27 cellular contexts compared by ENCODE assay signal in genomic region chr10:71528371-71529202, GRCh38.
DNase-seq lines count a peak whose midpoint lies in the region; ATAC-seq, FAIRE-seq and TF ChIP-seq lines count a peak whose summit lies in the region.
"Had no signal": no experiment of that assay in that cellular context is flagged by ENCODE, and none has a peak within 500 bp of the region (broad histone marks: within the 10 kb centered on the region; RNA-seq: fewer than 3 reads in every experiment).

No MANE protein-coding gene starts in this region.

- H3K4me3 ChIP-seq in right cardiac atrium (ENCODE audit: low read length) = no peak overlapping the region
- H3K4me3 ChIP-seq in left ventricle myocardium inferior = no peak overlapping the region
- H3K4me3 ChIP-seq: PC-9, psoas muscle, transverse colon had no signal

- H3K4me1 ChIP-seq in right cardiac atrium (ENCODE audit: control insufficient read depth, insufficient read depth, low read length) = no peaks in the 10 kb centered on the region
- H3K4me1 ChIP-seq in left ventricle myocardium inferior = peaks cover 11% of the 10 kb centered on the region
- H3K4me1 ChIP-seq: psoas muscle had no signal

- peaks cover 14% of the 10 kb centered on the region for H3K27me3 Mint-ChIP-seq in stimulated activated naive CD8-positive, alpha-beta T cell treated with anti-CD3 and anti-CD28 coated beads, Interleukin-15, amount 100 ng/mL, for 72 hours
- peaks cover 4% of the 10 kb centered on the region for H3K27me3 Mint-ChIP-seq in activated T-cell treated with anti-CD3 and anti-CD28 coated beads, Interleukin-2, amount 50 U/mL, for 4 hours (ENCODE audit: low read depth)

- 76% methylated on average over 17 of the region's 17 CpGs for WGBS in right cardiac atrium

- no peaks in the 10 kb centered on the region for H3K27me3 ChIP-seq in right cardiac atrium (ENCODE audit: control insufficient read depth, insufficient read depth)
- H3K27me3 ChIP-seq in left ventricle myocardium inferior (ENCODE audit: low read depth) = peaks cover 3% of the 10 kb centered on the region

- peak overlapping the region; percentile 40 to 44 for H3K27ac Mint-ChIP-seq in stimulated activated naive CD8-positive, alpha-beta T cell treated with anti-CD3 and anti-CD28 coated beads, Interleukin-15, amount 100 ng/mL, for 72 hours
- H3K27ac Mint-ChIP-seq: T-helper 2 cell treated with Interferon-gamma antibody and Interleukin-4, amounts not matched to agents 5 μg/mL and 100 μg/mL, for 36 hours had no signal

- H3K36me3 Mint-ChIP-seq in activated T-cell treated with anti-CD3 and anti-CD28 coated beads, Interleukin-2, amount 50 U/mL, for 4 hours (ENCODE audit: insufficient read depth) = no peaks in the 10 kb centered on the region

- intact Hi-C loops in right cardiac atrium (cut with DNase I) (no loop called here), left ventricle myocardium inferior (cut with micrococcal nuclease) (no loop called here)

- no peak for FAIRE-seq in D721Med (lab: Jason Lieb, UNC)

- TF ChIP-seq CTCF in left ventricle myocardium inferior (IDR thresholded peaks at IDR 0.05; ENCODE audit: borderline replicate concordance) (no peak), D721Med (IDR thresholded peaks at IDR 0.05; ENCODE audit: insufficient read depth, missing control alignments) (no peak)

- no peak overlapping the region for H3K4me3 Mint-ChIP-seq in stimulated activated naive CD8-positive, alpha-beta T cell treated with anti-CD3 and anti-CD28 coated beads, Interleukin-15, amount 100 ng/mL, for 72 hours
- no peak overlapping the region for H3K4me3 Mint-ChIP-seq in activated T-cell treated with anti-CD3 and anti-CD28 coated beads, Interleukin-2, amount 50 U/mL, for 4 hours
- H3K4me3 Mint-ChIP-seq: T-helper 2 cell treated with Interferon-gamma antibody and Interleukin-4, amounts not matched to agents 5 μg/mL and 100 μg/mL, for 36 hours had no signal

- peaks cover 0 to 5% of the 10 kb centered on the region in 2 donors for H3K9me3 Mint-ChIP-seq in stimulated activated naive CD8-positive, alpha-beta T cell treated with anti-CD3 and anti-CD28 coated beads, Interleukin-15, amount 100 ng/mL, for 72 hours
- H3K9me3 Mint-ChIP-seq in activated T-cell treated with anti-CD3 and anti-CD28 coated beads, Interleukin-2, amount 50 U/mL, for 4 hours = no peaks in the 10 kb centered on the region

- H3K4me1 Mint-ChIP-seq in stimulated activated naive CD8-positive, alpha-beta T cell treated with anti-CD3 and anti-CD28 coated beads, Interleukin-15, amount 100 ng/mL, for 72 hours = peaks cover 20% of the 10 kb centered on the region
- peaks cover 7% of the 10 kb centered on the region for H3K4me1 Mint-ChIP-seq in activated T-cell treated with anti-CD3 and anti-CD28 coated beads, Interleukin-2, amount 50 U/mL, for 4 hours (ENCODE audit: low read depth)

- no peak for ATAC-seq in right cardiac atrium
- no peak for ATAC-seq in stimulated activated naive CD8-positive, alpha-beta T cell treated with anti-CD3 and anti-CD28 coated beads, Interleukin-15, amount 100 ng/mL, for 72 hours
- no peak for ATAC-seq in activated T-cell treated with anti-CD3 and anti-CD28 coated beads, Interleukin-2, amount 50 U/mL, for 4 hours
- ATAC-seq: psoas muscle had no signal

- H3K9me3 ChIP-seq in right cardiac atrium (ENCODE audit: control insufficient read depth, low read length) (no peaks in the 10 kb centered on the region), left ventricle myocardium inferior (replicated peaks) (no peaks in the 10 kb centered on the region)
- H3K9me3 ChIP-seq: psoas muscle, transverse colon had no signal

- no peak overlapping the region for H3K27ac ChIP-seq in right cardiac atrium (ENCODE audit: low read length)
- no peak overlapping the region for H3K27ac ChIP-seq in left ventricle myocardium inferior (replicated peaks)
- H3K27ac ChIP-seq: brain microvascular endothelial cell, PC-9, psoas muscle, transverse colon had no signal

- no peaks in the 10 kb centered on the region for H3K36me3 ChIP-seq in left ventricle myocardium inferior
- H3K36me3 ChIP-seq: brain microvascular endothelial cell, transverse colon had no signal

- DNase-seq in right cardiac atrium (peak in 2 of 3 donors; percentile 22 to 28), left ventricle myocardium inferior (no peak), astrocyte of the hippocampus (ENCODE audit: low read depth, low spot score) (peak; percentile 90), iPS-NIHi7 (ENCODE audit: extremely low spot score) (peak; percentile 51), D721Med (ENCODE audit: insufficient read length, low spot score) (no peak)
- no peak for DNase-seq in stimulated activated naive CD8-positive, alpha-beta T cell treated with anti-CD3 and anti-CD28 coated beads, Interleukin-15, amount 100 ng/mL, for 72 hours
- no peak for DNase-seq in central memory CD4-positive, alpha-beta T cell
- DNase-seq in activated T-cell treated with anti-CD3 and anti-CD28 coated beads, Interleukin-2, amount 50 U/mL, for 4 hours = no peak
- DNase-seq: activated CD4-positive, alpha-beta T cell treated with anti-CD3 and anti-CD28 coated beads for 4 hours; activated CD8-positive, alpha-beta memory T cell treated with anti-CD3 and anti-CD28 coated beads for 24 hours; activated gamma-delta T cell treated with Interleukin-2 at 50 U/mL for 16 hours; AML-193; brain microvascular endothelial cell; effector CD8-positive, alpha-beta T cell; GDM1; Karpas-422; left cardiac atrium; mesenchymal stem cell; NCI-H1436 treated with DMSO at 0.1 percent for 48 hours; NCI-H2171 treated with DMSO at 0.1 percent for 48 hours; NCI-H524 treated with DMSO at 0.1 percent for 48 hours; NK-92 treated with Interleukin-12 subunit alpha and Interleukin-12 subunit beta, amount 100 ng/mL, for 24 hours; PC-9; Right ventricle myocardium superior; transverse colon had no signal

Comparison
In these comparisons a context has a peak if more than half of its experiments do, and no peak if none do; other contexts are left out.
1. DNase-seq: peak in right cardiac atrium (2 of 3), astrocyte of the hippocampus (single experiment) and iPS-NIHi7 (single experiment); none in left ventricle myocardium inferior (single experiment), stimulated activated naive CD8-positive, alpha-beta T cell treated with anti-CD3 and anti-CD28 coated beads, Interleukin-15, amount 100 ng/mL, for 72 hours (0 of 2), central memory CD4-positive, alpha-beta T cell (single experiment), activated T-cell treated with anti-CD3 and anti-CD28 coated beads, Interleukin-2, amount 50 U/mL, for 4 hours (single experiment) and D721Med (single experiment).